Comparison of ENCODE assay signal across 19 cellular contexts in the genomic region with DNA sequence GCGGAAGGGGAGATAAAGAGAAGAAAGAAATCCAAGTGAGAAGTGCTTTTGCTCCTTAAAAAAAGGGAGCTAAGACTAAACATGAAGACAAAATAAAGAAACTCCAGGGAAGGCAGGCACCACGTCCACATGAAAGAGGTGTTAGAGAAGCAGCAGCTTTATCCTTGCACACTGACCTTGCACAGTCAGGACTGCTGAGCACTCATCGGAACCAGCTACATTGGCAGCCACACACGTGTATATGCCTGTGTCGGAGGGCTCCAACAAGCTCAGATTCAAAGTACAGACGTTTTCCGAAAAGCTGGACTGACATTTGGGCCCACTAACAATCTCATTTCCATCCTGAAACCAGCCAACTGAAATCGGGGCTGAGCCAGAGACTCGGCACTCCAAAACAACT.
A peak's percentile ranks its signal among the peaks of the same experiment; 100 is the strongest.
DNase-seq lines count a peak whose midpoint lies in the region; ATAC-seq and TF ChIP-seq lines count a peak whose summit lies in the region.
"Had no signal": no experiment of that assay in that cellular context is flagged by ENCODE, and none has a peak within 500 bp of the region (broad histone marks: within the 10 kb centered on the region; RNA-seq: fewer than 3 reads in every experiment).

No MANE protein-coding gene starts in this region.

- no peak overlapping the region for H3K4me3 Mint-ChIP-seq in activated CD4-positive, alpha-beta T cell treated with anti-CD3 and anti-CD28 coated beads, Interleukin-2, amount 10 ng/mL, durations not matched to agents 24 days and 14 days
- H3K4me3 Mint-ChIP-seq: B cell; CD4-positive, CD25-positive, alpha-beta regulatory T cell; CD8-positive, alpha-beta T cell; H9 had no signal

- H3K36me3 Mint-ChIP-seq in activated CD4-positive, alpha-beta T cell treated with anti-CD3 and anti-CD28 coated beads, Interleukin-2, amount 10 ng/mL, durations not matched to agents 24 days and 14 days (ENCODE audit: low read depth): no peaks in the 10 kb centered on the region

- no peaks in the 10 kb centered on the region for H3K9me3 Mint-ChIP-seq in activated CD4-positive, alpha-beta T cell treated with anti-CD3 and anti-CD28 coated beads, Interleukin-2, amount 10 ng/mL, durations not matched to agents 24 days and 14 days
- H3K9me3 Mint-ChIP-seq: CD4-positive, CD25-positive, alpha-beta regulatory T cell; CD8-positive, alpha-beta T cell; H9 had no signal

- ATAC-seq in left cardiac atrium (peak; percentile 41 to 68), right cardiac atrium (peak; percentile 38 to 61)
- ATAC-seq: CD8-positive, alpha-beta T cell; HCT116 had no signal

- no peaks in the 10 kb centered on the region for H3K27me3 Mint-ChIP-seq in activated CD4-positive, alpha-beta T cell treated with anti-CD3 and anti-CD28 coated beads, Interleukin-2, amount 10 ng/mL, durations not matched to agents 24 days and 14 days
- H3K27me3 Mint-ChIP-seq: B cell; CD4-positive, CD25-positive, alpha-beta regulatory T cell had no signal

- intact Hi-C loops in activated CD4-positive, alpha-beta T cell treated with anti-CD3 and anti-CD28 coated beads, Interleukin-2, amount 10 ng/mL, durations not matched to agents 24 days and 14 days (cut with micrococcal nuclease): no loop called here
- intact Hi-C loops in left cardiac atrium (cut with DNase I) (no loop called here), right cardiac atrium (cut with DNase I) (no loop called here)

- H3K9me3 ChIP-seq in cardiac muscle cell (ENCODE audit: low read depth) (no peaks in the 10 kb centered on the region), right cardiac atrium (ENCODE audit: control insufficient read depth, low read length) (no peaks in the 10 kb centered on the region)
- H3K9me3 ChIP-seq: BLaER1, Caco-2 had no signal

- peak; percentile 49 for DNase-seq in activated CD4-positive, alpha-beta T cell treated with anti-CD3 and anti-CD28 coated beads, Interleukin-2, amount 10 ng/mL, durations not matched to agents 24 days and 14 days
- DNase-seq in activated CD4-positive, alpha-beta T cell treated with anti-CD3 and anti-CD28 coated beads for 1 hour: no peak
- DNase-seq in cardiac muscle cell (ENCODE audit: low read depth in 1 of 2, low spot score in 1 of 2) (no peak), left cardiac atrium (no peak), right cardiac atrium (no peak), NCI-H446 treated with DMSO at 0.1 percent for 48 hours (lab: John Stamatoyannopoulos, UW) (no peak), H7 (no peak), H4 (ENCODE audit: low spot score) (no peak)
- DNase-seq: Caco-2; CD4-positive, CD25-positive, alpha-beta regulatory T cell; CD8-positive, alpha-beta T cell; DND-41; GOT3; H9 had no signal

- no peak overlapping the region for H3K4me3 ChIP-seq in cardiac muscle cell
- no peak overlapping the region for H3K4me3 ChIP-seq in right cardiac atrium (ENCODE audit: low read length)
- no peak overlapping the region for H3K4me3 ChIP-seq in H7 (ENCODE audit: insufficient read depth, low read depth, low read length)
- H3K4me3 ChIP-seq: BLaER1 had no signal

- H3K36me3 ChIP-seq in cardiac muscle cell: peaks cover 94% of the 10 kb centered on the region
- H3K36me3 ChIP-seq in H7 (replicated peaks; ENCODE audit: control insufficient read depth, insufficient read depth, low read length): no peaks in the 10 kb centered on the region
- H3K36me3 ChIP-seq: BLaER1 had no signal

- no peak for TF ChIP-seq CTCF in cardiac muscle cell (IDR thresholded peaks at IDR 0.05; ENCODE audit: low read depth, low read length)

- H3K27ac Mint-ChIP-seq in activated CD4-positive, alpha-beta T cell treated with anti-CD3 and anti-CD28 coated beads, Interleukin-2, amount 10 ng/mL, durations not matched to agents 24 days and 14 days: no peak overlapping the region
- H3K27ac Mint-ChIP-seq: B cell; CD4-positive, CD25-positive, alpha-beta regulatory T cell; CD8-positive, alpha-beta T cell had no signal

- H3K27ac ChIP-seq in cardiac muscle cell (peak overlapping the region; percentile 72), right cardiac atrium (ENCODE audit: low read length) (peak overlapping the region; percentile 19)
- H3K27ac ChIP-seq: 22Rv1, BLaER1, C4-2B had no signal

- H3K4me1 ChIP-seq in cardiac muscle cell (ENCODE audit: low read depth) (peaks cover 69% of the 10 kb centered on the region), right cardiac atrium (ENCODE audit: control insufficient read depth, insufficient read depth, low read length) (no peaks in the 10 kb centered on the region)
- H3K4me1 ChIP-seq: BLaER1 had no signal

- no peaks in the 10 kb centered on the region for H3K4me1 Mint-ChIP-seq in activated CD4-positive, alpha-beta T cell treated with anti-CD3 and anti-CD28 coated beads, Interleukin-2, amount 10 ng/mL, durations not matched to agents 24 days and 14 days
- H3K4me1 Mint-ChIP-seq: B cell had no signal

- H3K27me3 ChIP-seq in cardiac muscle cell (no peaks in the 10 kb centered on the region), right cardiac atrium (ENCODE audit: control insufficient read depth, insufficient read depth) (no peaks in the 10 kb centered on the region), H7 (ENCODE audit: control insufficient read depth, insufficient read depth, low read length) (no peaks in the 10 kb centered on the region)
- H3K27me3 ChIP-seq: BLaER1 had no signal

- 73% methylated on average over 9 of the region's 9 CpGs for WGBS in right cardiac atrium
